22 cellular contexts compared by ENCODE assay signal in genomic region chr1:201223852-201224670, GRCh38. TPM values are rescaled to one million over a fixed set of nuclear protein-coding genes. Genes with fewer than 3 reads are reported as not detected.
A peak's percentile ranks its signal among the peaks of the same experiment; 100 is the strongest.
DNase-seq lines count a peak whose midpoint lies in the region; ATAC-seq and TF ChIP-seq lines count a peak whose summit lies in the region.
"Had no signal": no experiment of that assay in that cellular context is flagged by ENCODE, and none has a peak within 500 bp of the region (broad histone marks: within the 10 kb centered on the region; RNA-seq: fewer than 3 reads in every experiment).

No MANE protein-coding gene starts in this region.

- no peak overlapping the region for H3K27ac Mint-ChIP-seq in activated CD8-positive, alpha-beta memory T cell treated with anti-CD3 and anti-CD28 coated beads, Interleukin-2, amount 10 ng/mL, durations not matched to agents 7 days and 5 days
- H3K27ac Mint-ChIP-seq in osteocyte (ENCODE audit: unreplicated experiment): no peak overlapping the region

- H3K36me3 ChIP-seq in esophagus muscularis mucosa: no peaks in the 10 kb centered on the region
- H3K36me3 ChIP-seq: SJCRH30 had no signal

- 93% methylated on average over 16 of the region's 17 CpGs for WGBS in esophagus muscularis mucosa

- POLR2A ChIA-PET in RWPE1 (lab: Yijun Ruan, JAX; ENCODE audit: low non-redundant PET): no interaction called here

- in situ Hi-C loops in Caki2 (cut with HindIII; ENCODE audit: low pct_unique_long_range_greater_than_20kb, low sequenced_read_pairs): no loop called here

- intact Hi-C loops in esophagus muscularis mucosa (cut with DNase I): loop anchor here (2.0 to 5.0 kb wide), 2 partner anchors 112 to 251 kb away; partner anchors contain the start of gene CACNA1S

- ATAC-seq in activated CD8-positive, alpha-beta memory T cell treated with anti-CD3 and anti-CD28 coated beads, Interleukin-2, amount 10 ng/mL, durations not matched to agents 7 days and 5 days: no peak
- no peak for ATAC-seq in GM19328 (IDR thresholded peaks at IDR 0.05; ENCODE audit: unreplicated experiment)
- ATAC-seq: A549 had no signal

- CTCF ChIA-PET in activated CD8-positive, alpha-beta memory T cell treated with anti-CD3 and anti-CD28 coated beads, Interleukin-2, amount 10 ng/mL, durations not matched to agents 7 days and 5 days (lab: Charles Lee): interaction anchor here (1.2 to 1.4 kb wide), 3 partner anchors 36 to 76 kb away, joined by 3 to 5 read pairs (median 4); no protein-coding TSS in a partner anchor
- CTCF ChIA-PET in RWPE1 (lab: Yijun Ruan, JAX): interaction anchor here (0.6 to 4.6 kb wide), 9 partner anchors 7 to 255 kb away, joined by 3 to 30 read pairs (median 4); no protein-coding TSS in a partner anchor

- H3K36me3 Mint-ChIP-seq in activated CD8-positive, alpha-beta memory T cell treated with anti-CD3 and anti-CD28 coated beads, Interleukin-2, amount 10 ng/mL, durations not matched to agents 7 days and 5 days: no peaks in the 10 kb centered on the region
- no peaks in the 10 kb centered on the region for H3K36me3 Mint-ChIP-seq in osteocyte (ENCODE audit: unreplicated experiment)

- H3K4me3 ChIP-seq in esophagus muscularis mucosa: no peak overlapping the region
- H3K4me3 ChIP-seq: A549, GM23248, PC-9, SJCRH30 had no signal

- H3K9me3 ChIP-seq in esophagus muscularis mucosa: no peaks in the 10 kb centered on the region
- H3K9me3 ChIP-seq: A549, SJCRH30 had no signal

- H3K27ac ChIP-seq in esophagus muscularis mucosa (replicated peaks in 1 of 4) (no peak overlapping the region), RWPE1 (no peak overlapping the region)
- H3K27ac ChIP-seq: A549, C4-2B, GM23248, HL-60, KMS-11, PC-9, SJCRH30 had no signal

- no peaks in the 10 kb centered on the region for H3K4me1 ChIP-seq in esophagus muscularis mucosa
- H3K4me1 ChIP-seq: SJCRH30 had no signal

- DNase-seq in activated CD8-positive, alpha-beta memory T cell treated with anti-CD3 and anti-CD28 coated beads, Interleukin-2, amount 10 ng/mL, durations not matched to agents 7 days and 5 days: peak; percentile 38
- DNase-seq in activated CD8-positive, alpha-beta memory T cell treated with anti-CD3 and anti-CD28 coated beads, Interleukin-2, amount 50 U/mL, for 4 hours: no peak
- peak; percentile 2 for DNase-seq in Caki2 (ENCODE audit: low read depth)
- peak; percentile 66 for DNase-seq in esophagus muscularis mucosa (ENCODE audit: extremely low spot score)
- peak; percentile 62 for DNase-seq in osteocyte (ENCODE audit: extremely low spot score, unreplicated experiment)
- no peak for DNase-seq in NCI-H2171 treated with DMSO at 0.1 percent for 48 hours (lab: John Stamatoyannopoulos, UW)
- no peak for DNase-seq in RWPE1 (ENCODE audit: low spot score)
- DNase-seq: DMS79 treated with DMSO at 0.1 percent for 48 hours, HCEC 1CT, NCI-H1417, NCI-H187, NCI-H345, NCI-H524 treated with DMSO at 0.1 percent for 48 hours, PC-9, SJCRH30 had no signal

- H3K27me3 Mint-ChIP-seq in activated CD8-positive, alpha-beta memory T cell treated with anti-CD3 and anti-CD28 coated beads, Interleukin-2, amount 10 ng/mL, durations not matched to agents 7 days and 5 days: peaks cover 8% of the 10 kb centered on the region
- peaks cover 22% of the 10 kb centered on the region for H3K27me3 Mint-ChIP-seq in osteocyte (ENCODE audit: unreplicated experiment)

- H3K4me1 Mint-ChIP-seq in activated CD8-positive, alpha-beta memory T cell treated with anti-CD3 and anti-CD28 coated beads, Interleukin-2, amount 10 ng/mL, durations not matched to agents 7 days and 5 days: no peaks in the 10 kb centered on the region
- H3K4me1 Mint-ChIP-seq in osteocyte (ENCODE audit: unreplicated experiment): no peaks in the 10 kb centered on the region

- H3K9me3 Mint-ChIP-seq in activated CD8-positive, alpha-beta memory T cell treated with anti-CD3 and anti-CD28 coated beads, Interleukin-2, amount 10 ng/mL, durations not matched to agents 7 days and 5 days (ENCODE audit: low read depth): no peaks in the 10 kb centered on the region
- no peaks in the 10 kb centered on the region for H3K9me3 Mint-ChIP-seq in osteocyte (ENCODE audit: unreplicated experiment)

- H3K27me3 ChIP-seq in esophagus muscularis mucosa: peaks cover 0 to 9% (median 0%) of the 10 kb centered on the region in 4 donors

- TF ChIP-seq CTCF in esophagus muscularis mucosa (IDR thresholded peaks at IDR 0.05) (no peak), osteocyte (IDR thresholded peaks at IDR 0.05) (no peak), RWPE1 (conservative IDR thresholded peaks at IDR 0.05; ENCODE audit: low read depth) (no peak)

- H3K4me3 Mint-ChIP-seq in activated CD8-positive, alpha-beta memory T cell treated with anti-CD3 and anti-CD28 coated beads, Interleukin-2, amount 10 ng/mL, durations not matched to agents 7 days and 5 days: no peak overlapping the region
- H3K4me3 Mint-ChIP-seq in osteocyte (ENCODE audit: unreplicated experiment): no peak overlapping the region

- TF ChIP-seq EP300 in esophagus muscularis mucosa (IDR thresholded peaks at IDR 0.05): no peak

- no peak for TF ChIP-seq POLR2A in esophagus muscularis mucosa (IDR thresholded peaks at IDR 0.05; ENCODE audit: low read depth)

RNA-seq across cellular contexts. Expression of gene IGFN1, which starts 33.4 kb away (rescaled TPM):
- not detected for total RNA-seq in activated CD8-positive, alpha-beta memory T cell treated with anti-CD3 and anti-CD28 coated beads, Interleukin-2, amount 10 ng/mL, durations not matched to agents 7 days and 5 days
- total RNA-seq in Caki2 (2014; rRNA removed; shearing (Covaris generic); ENCODE audit: low replicate concordance): 65.4 and 75.0 TPM in 2 replicates
- total RNA-seq in esophagus muscularis mucosa (not detected), osteocyte (3.2 and 3.8 TPM in 2 replicates)
- total RNA-seq: GM23248, SJCRH30 had no signal

RNA-seq across cellular contexts. Expression of gene PKP1, which starts 59.2 kb away (rescaled TPM):
- not detected for total RNA-seq in activated CD8-positive, alpha-beta memory T cell treated with anti-CD3 and anti-CD28 coated beads, Interleukin-2, amount 10 ng/mL, durations not matched to agents 7 days and 5 days
- not detected in 2 replicates for total RNA-seq in Caki2 (2014; rRNA removed; shearing (Covaris generic); ENCODE audit: low replicate concordance)
- total RNA-seq in esophagus muscularis mucosa (1 to 10 TPM in 2 of 4 donors, under 1 TPM in 2; 0.50 to 1.9 (median 1.3) TPM), osteocyte (not detected in 2 replicates)
- total RNA-seq: HT1080, SJCRH30 had no signal

Comparison
In these comparisons a context has a peak if more than half of its experiments do, and no peak if none do; other contexts are left out.
1. DNase-seq: peak in activated CD8-positive, alpha-beta memory T cell treated with anti-CD3 and anti-CD28 coated beads, Interleukin-2, amount 10 ng/mL, durations not matched to agents 7 days and 5 days (single experiment), Caki2 (single experiment), esophagus muscularis mucosa (single experiment) and osteocyte (single experiment); none in activated CD8-positive, alpha-beta memory T cell treated with anti-CD3 and anti-CD28 coated beads, Interleukin-2, amount 50 U/mL, for 4 hours (single experiment), NCI-H2171 treated with DMSO at 0.1 percent for 48 hours (single experiment) and RWPE1 (single experiment).
2. RNA of gene IGFN1, which starts 33.4 kb away (total RNA-seq): 65.4 to 75.0 TPM in Caki2; 3.2 to 3.8 TPM in osteocyte, not detected in activated CD8-positive, alpha-beta memory T cell treated with anti-CD3 and anti-CD28 coated beads, Interleukin-2, amount 10 ng/mL, durations not matched to agents 7 days and 5 days and not detected in esophagus muscularis mucosa; every median in the first group is over 10 times any median in the second.